Comparison of ENCODE assay signal across 1 cellular context in genomic region chr4:165345663-165346417, GRCh38.
TF ChIP-seq lines count a peak whose summit lies in the region.

No MANE protein-coding gene starts in this region.

TF ChIP-seq in GM23338, 12 proteins besides CTCF, POLR2A, EP300 and RAD21 (continued from another document):
- TF ChIP-seq, protein P1, sequence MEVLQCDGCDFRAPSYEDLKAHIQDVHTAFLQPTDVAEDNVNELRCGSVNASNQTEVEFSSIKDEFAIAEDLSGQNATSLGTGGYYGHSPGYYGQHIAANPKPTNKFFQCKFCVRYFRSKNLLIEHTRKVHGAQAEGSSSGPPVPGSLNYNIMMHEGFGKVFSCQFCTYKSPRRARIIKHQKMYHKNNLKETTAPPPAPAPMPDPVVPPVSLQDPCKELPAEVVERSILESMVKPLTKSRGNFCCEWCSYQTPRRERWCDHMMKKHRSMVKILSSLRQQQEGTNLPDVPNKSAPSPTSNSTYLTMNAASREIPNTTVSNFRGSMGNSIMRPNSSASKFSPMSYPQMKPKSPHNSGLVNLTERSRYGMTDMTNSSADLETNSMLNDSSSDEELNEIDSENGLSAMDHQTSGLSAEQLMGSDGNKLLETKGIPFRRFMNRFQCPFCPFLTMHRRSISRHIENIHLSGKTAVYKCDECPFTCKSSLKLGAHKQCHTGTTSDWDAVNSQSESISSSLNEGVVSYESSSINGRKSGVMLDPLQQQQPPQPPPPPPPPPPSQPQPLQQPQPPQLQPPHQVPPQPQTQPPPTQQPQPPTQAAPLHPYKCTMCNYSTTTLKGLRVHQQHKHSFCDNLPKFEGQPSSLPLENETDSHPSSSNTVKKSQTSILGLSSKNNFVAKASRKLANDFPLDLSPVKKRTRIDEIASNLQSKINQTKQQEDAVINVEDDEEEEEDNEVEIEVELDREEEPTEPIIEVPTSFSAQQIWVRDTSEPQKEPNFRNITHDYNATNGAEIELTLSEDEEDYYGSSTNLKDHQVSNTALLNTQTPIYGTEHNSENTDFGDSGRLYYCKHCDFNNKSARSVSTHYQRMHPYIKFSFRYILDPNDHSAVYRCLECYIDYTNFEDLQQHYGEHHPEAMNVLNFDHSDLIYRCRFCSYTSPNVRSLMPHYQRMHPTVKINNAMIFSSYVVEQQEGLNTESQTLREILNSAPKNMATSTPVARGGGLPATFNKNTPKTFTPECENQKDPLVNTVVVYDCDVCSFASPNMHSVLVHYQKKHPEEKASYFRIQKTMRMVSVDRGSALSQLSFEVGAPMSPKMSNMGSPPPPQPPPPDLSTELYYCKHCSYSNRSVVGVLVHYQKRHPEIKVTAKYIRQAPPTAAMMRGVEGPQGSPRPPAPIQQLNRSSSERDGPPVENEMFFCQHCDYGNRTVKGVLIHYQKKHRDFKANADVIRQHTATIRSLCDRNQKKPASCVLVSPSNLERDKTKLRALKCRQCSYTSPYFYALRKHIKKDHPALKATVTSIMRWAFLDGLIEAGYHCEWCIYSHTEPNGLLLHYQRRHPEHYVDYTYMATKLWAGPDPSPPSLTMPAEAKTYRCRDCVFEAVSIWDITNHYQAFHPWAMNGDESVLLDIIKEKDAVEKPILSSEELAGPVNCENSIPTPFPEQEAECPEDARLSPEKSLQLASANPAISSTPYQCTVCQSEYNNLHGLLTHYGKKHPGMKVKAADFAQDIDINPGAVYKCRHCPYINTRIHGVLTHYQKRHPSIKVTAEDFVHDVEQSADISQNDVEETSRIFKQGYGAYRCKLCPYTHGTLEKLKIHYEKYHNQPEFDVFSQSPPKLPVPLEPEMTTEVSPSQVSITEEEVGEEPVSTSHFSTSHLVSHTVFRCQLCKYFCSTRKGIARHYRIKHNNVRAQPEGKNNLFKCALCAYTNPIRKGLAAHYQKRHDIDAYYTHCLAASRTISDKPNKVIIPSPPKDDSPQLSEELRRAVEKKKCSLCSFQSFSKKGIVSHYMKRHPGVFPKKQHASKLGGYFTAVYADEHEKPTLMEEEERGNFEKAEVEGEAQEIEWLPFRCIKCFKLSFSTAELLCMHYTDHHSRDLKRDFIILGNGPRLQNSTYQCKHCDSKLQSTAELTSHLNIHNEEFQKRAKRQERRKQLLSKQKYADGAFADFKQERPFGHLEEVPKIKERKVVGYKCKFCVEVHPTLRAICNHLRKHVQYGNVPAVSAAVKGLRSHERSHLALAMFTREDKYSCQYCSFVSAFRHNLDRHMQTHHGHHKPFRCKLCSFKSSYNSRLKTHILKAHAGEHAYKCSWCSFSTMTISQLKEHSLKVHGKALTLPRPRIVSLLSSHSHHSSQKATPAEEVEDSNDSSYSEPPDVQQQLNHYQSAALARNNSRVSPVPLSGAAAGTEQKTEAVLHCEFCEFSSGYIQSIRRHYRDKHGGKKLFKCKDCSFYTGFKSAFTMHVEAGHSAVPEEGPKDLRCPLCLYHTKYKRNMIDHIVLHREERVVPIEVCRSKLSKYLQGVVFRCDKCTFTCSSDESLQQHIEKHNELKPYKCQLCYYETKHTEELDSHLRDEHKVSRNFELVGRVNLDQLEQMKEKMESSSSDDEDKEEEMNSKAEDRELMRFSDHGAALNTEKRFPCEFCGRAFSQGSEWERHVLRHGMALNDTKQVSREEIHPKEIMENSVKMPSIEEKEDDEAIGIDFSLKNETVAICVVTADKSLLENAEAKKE (CRISPR knock-in tag; IDR thresholded peaks at IDR 0.05) = no peak
